In the genomic region with DNA sequence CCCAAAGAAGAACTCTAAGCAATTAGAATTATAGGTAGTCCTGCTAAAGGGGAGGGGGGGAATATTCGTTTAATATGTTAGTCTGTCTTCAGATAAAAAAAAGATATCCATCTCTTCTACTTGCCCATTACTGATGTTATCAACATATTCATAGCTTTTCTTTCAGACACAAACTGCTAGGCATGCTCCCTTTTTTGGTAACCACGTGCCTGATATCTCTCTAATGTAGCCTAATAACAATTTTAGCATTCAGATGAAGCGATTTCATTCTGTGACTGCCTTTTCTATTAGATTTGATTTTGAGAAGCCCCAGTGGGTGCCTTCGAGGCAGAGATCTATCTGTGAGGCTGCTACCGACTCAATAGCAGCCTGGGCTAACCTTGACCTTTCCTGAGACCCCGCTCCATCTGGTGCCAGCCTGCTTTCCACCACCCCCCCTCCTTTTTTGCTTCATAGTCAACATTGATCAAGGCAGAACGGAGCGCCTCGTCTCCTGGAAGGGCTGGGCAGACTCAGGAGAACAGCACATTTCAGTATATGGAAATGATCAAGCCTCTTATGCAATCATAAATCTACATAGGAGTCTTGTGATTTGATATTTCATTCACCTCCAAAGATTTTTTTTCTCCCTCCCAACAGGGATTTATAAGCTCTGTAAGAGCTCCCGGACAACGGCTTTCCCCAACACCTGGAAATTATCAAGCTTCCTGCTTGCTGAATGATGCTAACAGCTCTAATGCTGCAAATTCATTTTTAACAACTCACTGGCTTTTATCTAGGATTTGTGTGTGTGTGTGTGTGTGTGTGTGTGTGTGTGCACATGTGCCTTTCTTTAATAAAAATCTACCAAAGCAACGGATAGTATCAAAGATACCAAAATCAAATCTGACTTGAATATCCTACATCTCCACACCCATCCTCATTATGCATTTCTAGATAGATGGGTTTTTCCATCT, we compare ENCODE assay signal across 25 cellular contexts. TPM values are rescaled to one million over a fixed set of nuclear protein-coding genes. Genes with fewer than 3 reads are reported as not detected.
DNase-seq lines count a peak whose midpoint lies in the region; ATAC-seq and TF ChIP-seq lines count a peak whose summit lies in the region.
"Had no signal": no experiment of that assay in that cellular context is flagged by ENCODE, and none has a peak within 500 bp of the region (broad histone marks: within the 10 kb centered on the region; RNA-seq: fewer than 3 reads in every experiment).

No MANE protein-coding gene starts in this region.

- H3K9me3 ChIP-seq in DND-41 (ENCODE audit: insufficient read depth, low read length, severe bottlenecking) (no peaks in the 10 kb centered on the region), HUES64 (ENCODE audit: insufficient read depth, low read depth, low read length) (no peaks in the 10 kb centered on the region), iPS-20b (ENCODE audit: insufficient read depth, low read depth, low read length) (no peaks in the 10 kb centered on the region)
- H3K9me3 ChIP-seq: ascending aorta, sigmoid colon, SJCRH30, testis had no signal

- H3K4me1 ChIP-seq in DND-41 (ENCODE audit: insufficient read depth, low read length) (peaks cover 25% of the 10 kb centered on the region), HUES64 (ENCODE audit: insufficient read depth, low read length) (peaks cover 18% of the 10 kb centered on the region), iPS-20b (ENCODE audit: insufficient read depth, low read length) (peaks cover 16% of the 10 kb centered on the region; the same call in 1 of the 2 replicates)
- H3K4me1 ChIP-seq: parathyroid adenoma, SJCRH30, testis had no signal

- no peak for TF ChIP-seq CTCF in DND-41 (IDR thresholded peaks at IDR 0.05; ENCODE audit: borderline replicate concordance, extremely low read depth, low read length, poor library complexity, severe bottlenecking)

- ATAC-seq in DND-41 (ENCODE audit: insufficient read depth, low read depth) = no peak
- peak; percentile 30; the same call in 2 of the 3 replicates for ATAC-seq in SK-N-SH treated with all-trans-retinoic acid at 6 μM for 48 hours
- no peak for ATAC-seq in HG02885 (IDR thresholded peaks at IDR 0.05; ENCODE audit: poor library complexity, unreplicated experiment)
- no peak for ATAC-seq in GM19035 (IDR thresholded peaks at IDR 0.05; ENCODE audit: unreplicated experiment)
- ATAC-seq: left colon, natural killer cell had no signal

- H3K9ac ChIP-seq in DND-41 (ENCODE audit: low read depth, low read length) (no peak overlapping the region; the same call in 1 of the 2 replicates), HUES64 (ENCODE audit: low read depth, low read length) (no peak overlapping the region), iPS-20b (ENCODE audit: low read depth, low read length) (no peak overlapping the region)
- H3K9ac ChIP-seq: parathyroid adenoma had no signal

- H3K4me3 ChIP-seq in DND-41 (ENCODE audit: low read depth in 1 of 2, low read length in 2 of 2) (0 out of 4 replicates have a peak overlapping the region, but pooled peaks of 1 of the 2 experiments have one; percentile 61), HUES64 (ENCODE audit: low read length) (peak overlapping the region; percentile 65; the same call in 1 of the 2 replicates), iPS-20b (ENCODE audit: low read length) (peak overlapping the region; percentile 74; the same call in 1 of the 2 replicates)
- H3K4me3 ChIP-seq: ascending aorta, PC-9, SJCRH30, testis had no signal

- no peaks in the 10 kb centered on the region for H3K79me2 ChIP-seq in DND-41 (ENCODE audit: insufficient read depth, low read length)
- H3K79me2 ChIP-seq: parathyroid adenoma had no signal

- H3K27me3 ChIP-seq in DND-41 (ENCODE audit: insufficient read depth, low read length, poor library complexity) = peaks cover 63% of the 10 kb centered on the region
- H3K27me3 ChIP-seq in HUES64 (ENCODE audit: insufficient read depth, low read length) = peaks cover 62% of the 10 kb centered on the region
- peaks cover 60% of the 10 kb centered on the region for H3K27me3 ChIP-seq in iPS-20b (ENCODE audit: insufficient read depth, low read length)
- H3K27me3 ChIP-seq: testis had no signal

- no peak overlapping the region for H2AFZ ChIP-seq in DND-41 (ENCODE audit: low read depth, low read length)
- H2AFZ ChIP-seq: parathyroid adenoma, PC-9 had no signal

- H3K27ac ChIP-seq in DND-41 (ENCODE audit: low read length) (no peak overlapping the region), HUES64 (ENCODE audit: low read depth, low read length) (no peak overlapping the region), iPS-20b (ENCODE audit: low read length) (no peak overlapping the region)
- H3K27ac ChIP-seq: ascending aorta, parathyroid adenoma, PC-9, sigmoid colon, SJCRH30, testis had no signal

- no peaks in the 10 kb centered on the region for H4K20me1 ChIP-seq in DND-41 (ENCODE audit: insufficient read depth, low read length)

- 43% methylated on average over 11 of the region's 12 CpGs for WGBS in HUES64

- H3K36me3 ChIP-seq in DND-41 (ENCODE audit: insufficient read depth, low read length) (no peaks in the 10 kb centered on the region), HUES64 (ENCODE audit: insufficient read depth, low read length) (no peaks in the 10 kb centered on the region), iPS-20b (ENCODE audit: insufficient read depth, low read depth, low read length) (no peaks in the 10 kb centered on the region)
- H3K36me3 ChIP-seq: ascending aorta, sigmoid colon, SJCRH30 had no signal

- peak overlapping the region; percentile 79 for H3K4me2 ChIP-seq in DND-41 (ENCODE audit: insufficient read depth, low read length)
- H3K4me2 ChIP-seq: PC-9 had no signal

- no peak for DNase-seq in DND-41
- DNase-seq in T1000 (lab: John Stamatoyannopoulos, UW) = no peak
- DNase-seq in NCI-H226 = no peak
- DNase-seq: activated CD4-positive, alpha-beta T cell treated with anti-CD3 and anti-CD28 coated beads for 1 hour; activated naive CD4-positive, alpha-beta T cell treated with anti-CD3 and anti-CD28 coated beads, Interleukin-2, amount 50 U/mL, for 16 hours; activated T-cell treated with anti-CD3 and anti-CD28 coated beads, Interleukin-2, amount 50 U/mL, for 72 hours; DMS 273 treated with DMSO at 0.1 percent for 48 hours; GF-D8; KG1; left colon; MV-4-11; natural killer cell; NCI-H2029; NCI-H748 treated with DMSO at 0.1 percent for 48 hours; PC-9; sigmoid colon; SJCRH30; testis had no signal

TF ChIP-seq in SK-N-SH treated with all-trans-retinoic acid at 6 μM for 48 hours, 23 proteins besides CTCF, POLR2A, EP300 and RAD21:
- TF ChIP-seq TCF4 (CRISPR knock-in tag; IDR thresholded peaks at IDR 0.05; ENCODE audit: borderline replicate concordance) = peak; percentile 37; the same call in 1 of the 2 replicates
- TF ChIP-seq CSRNP3 (CRISPR knock-in tag; IDR thresholded peaks at IDR 0.05) = no peak
- TF ChIP-seq BACH2 (CRISPR knock-in tag; IDR thresholded peaks at IDR 0.05; ENCODE audit: borderline replicate concordance) = no peak

RNA-seq across cellular contexts. Expression of gene BCL11A, which starts 14.7 kb away (rescaled TPM):
- 26.0 TPM for polyA plus RNA-seq in HUES64 (2013, experiment 1 of 2)
- polyA plus RNA-seq in HUES64 (2013, experiment 2 of 2) = 23.2 TPM
